ENCODE assay signal across 12 cellular contexts in genomic region chr1:174692313-174692712, GRCh38.
DNase-seq lines count a peak whose midpoint lies in the region; ATAC-seq and TF ChIP-seq lines count a peak whose summit lies in the region.
"Had no signal": no experiment of that assay in that cellular context is flagged by ENCODE, and none has a peak within 500 bp of the region (broad histone marks: within the 10 kb centered on the region; RNA-seq: fewer than 3 reads in every experiment).

No MANE protein-coding gene starts in this region.

- H4K20me1 ChIP-seq in IMR-90 (ENCODE audit: insufficient read depth, low read length): no peaks in the 10 kb centered on the region

- no peak overlapping the region for H2BK5ac ChIP-seq in IMR-90 (ENCODE audit: low read depth, low read length, poor library complexity, severe bottlenecking)

- CTCF ChIA-PET in IMR-90 (lab: Yijun Ruan, JAX): interaction anchor here (0.6 to 1.9 kb wide), 3 partner anchors 31 to 430 kb away, joined by 3 to 6 read pairs (median 3); no protein-coding TSS in a partner anchor

- H3K4me3 ChIP-seq in IMR-90 (ENCODE audit: insufficient read depth, low read depth, low read length) (no peak overlapping the region), brain microvascular endothelial cell (ENCODE audit: low read depth, low read length) (no peak overlapping the region)
- H3K4me3 ChIP-seq: smooth muscle cell, uterus had no signal

- no peak overlapping the region for H3K4me2 ChIP-seq in IMR-90 (ENCODE audit: low read depth, low read length)
- H3K4me2 ChIP-seq: smooth muscle cell had no signal

- no peak overlapping the region for H4K5ac ChIP-seq in IMR-90 (ENCODE audit: low read depth, low read length)

- H4K91ac ChIP-seq in IMR-90 (ENCODE audit: insufficient read depth, low read depth, low read length): no peak overlapping the region

- H3K9me1 ChIP-seq in IMR-90 (ENCODE audit: insufficient read depth, low read length): no peaks in the 10 kb centered on the region

- no peak overlapping the region for H2BK15ac ChIP-seq in IMR-90 (ENCODE audit: low read depth, low read length)

- no peak overlapping the region for H3K56ac ChIP-seq in IMR-90 (ENCODE audit: extremely low read depth, insufficient read depth, low read length)

- ATAC-seq in IMR-90 (ENCODE audit: low read depth) (peak; percentile 97), HG02852 (IDR thresholded peaks at IDR 0.05; ENCODE audit: unreplicated experiment) (no peak)
- ATAC-seq: natural killer cell treated with Interleukin-12 subunit alpha and Interleukin-12 subunit beta and Interleukin-15 and Interleukin-18, amount 100 ng/mL, for 72 hours had no signal

- in situ Hi-C loops in IMR-90 (cut with MboI; ENCODE audit: low sequenced_read_pairs) (no loop called here), brain microvascular endothelial cell (cut with HindIII; ENCODE audit: low pct_ligation_motif_present, low sequenced_read_pairs) (no loop called here), KBM-7 (cut with MboI; ENCODE audit: low pct_unique_long_range_greater_than_20kb, low sequenced_read_pairs) (no loop called here)

- no peak overlapping the region for H3K27ac ChIP-seq in IMR-90 (ENCODE audit: insufficient read depth, low read length)
- H3K27ac ChIP-seq in brain microvascular endothelial cell: no peak overlapping the region
- H3K27ac ChIP-seq: uterus had no signal

- H2BK20ac ChIP-seq in IMR-90 (ENCODE audit: low read depth, low read length): peak overlapping the region; percentile 14; the same call in 1 of the 2 replicates

- no peaks in the 10 kb centered on the region for H3K79me1 ChIP-seq in IMR-90 (ENCODE audit: low read depth in 1 of 2, low read length in 2 of 2)

- dilution Hi-C loops in IMR-90 (cut with HindIII; ENCODE audit: low sequenced_read_pairs, unreplicated experiment): no loop called here

- H3K4me1 ChIP-seq in IMR-90 (ENCODE audit: control insufficient read depth, insufficient read depth, low read length): no peaks in the 10 kb centered on the region
- H3K4me1 ChIP-seq: uterus had no signal

- no peak overlapping the region for H3K4ac ChIP-seq in IMR-90 (ENCODE audit: low read depth, low read length)

- H3K36me3 ChIP-seq in IMR-90 (ENCODE audit: control insufficient read depth, insufficient read depth, low read length) (no peaks in the 10 kb centered on the region), brain microvascular endothelial cell (replicated peaks) (no peaks in the 10 kb centered on the region)
- H3K36me3 ChIP-seq: uterus had no signal

- H4K8ac ChIP-seq in IMR-90 (ENCODE audit: low read depth in 2 of 2, low read length in 2 of 2): no peak overlapping the region

- H2BK120ac ChIP-seq in IMR-90 (ENCODE audit: low read depth, low read length): no peak overlapping the region

- BruUV-seq in IMR-90 (replicated peaks; lab: Mats Ljungman, UMichigan): no TSS peak

- WGBS in IMR-90 (ENCODE audit: extremely low coverage in 2 of 2, insufficient read length in 1 of 2), 2 experiments: no CpG with 5 or more reads among the region's 1 CpG

- H3K9me3 ChIP-seq in IMR-90 (ENCODE audit: control insufficient read depth, insufficient read depth, low read length): no peaks in the 10 kb centered on the region
- H3K9me3 ChIP-seq: uterus had no signal

- no peak for TF ChIP-seq POLR2A in IMR-90 (IDR thresholded peaks at IDR 0.05; ENCODE audit: low read depth, low read length)

- H3K9ac ChIP-seq in IMR-90 (ENCODE audit: low read depth, low read length): no peak overlapping the region

- no peak overlapping the region for H3K18ac ChIP-seq in IMR-90 (ENCODE audit: low read depth, low read length)

- H2AFZ ChIP-seq in IMR-90 (replicated peaks; ENCODE audit: low read length, poor library complexity): no peak overlapping the region

- peak; percentile 27; the same call in 1 of the 2 replicates for TF ChIP-seq CTCF in IMR-90 (conservative IDR thresholded peaks at IDR 0.05; ENCODE audit: low read depth, low read length)
- no peak for TF ChIP-seq CTCF in brain microvascular endothelial cell (IDR thresholded peaks at IDR 0.05; ENCODE audit: low read depth, low read length, missing control alignments)

- no peak for TF ChIP-seq RAD21 in IMR-90 (IDR thresholded peaks at IDR 0.05; ENCODE audit: low read length)

- POLR2A ChIA-PET in IMR-90 (lab: Charles Lee; ENCODE audit: unreplicated experiment): no interaction called here

- no peak overlapping the region for H2AK9ac ChIP-seq in IMR-90 (replicated peaks; ENCODE audit: low read depth, low read length, poor library complexity)

- H3K27me3 ChIP-seq in IMR-90 (ENCODE audit: control insufficient read depth, insufficient read depth, low read length) (no peaks in the 10 kb centered on the region), brain microvascular endothelial cell (replicated peaks) (no peaks in the 10 kb centered on the region)
- H3K27me3 ChIP-seq: uterus had no signal

- intact Hi-C loops in IMR-90 (cut with micrococcal nuclease): no loop called here

- no peak overlapping the region for H3K23ac ChIP-seq in IMR-90 (ENCODE audit: low read depth, low read length)

- H2AK5ac ChIP-seq in IMR-90 (ENCODE audit: low read depth, low read length): no peak overlapping the region

- no peak overlapping the region for H3K14ac ChIP-seq in IMR-90 (replicated peaks; ENCODE audit: low read depth, low read length)

- DNase-seq in AG20443 (ENCODE audit: low spot score): peak; percentile 30
- peak; percentile 68 for DNase-seq in IMR-90
- peak; percentile 57 for DNase-seq in brain microvascular endothelial cell
- peak; percentile 73 for DNase-seq in iris pigment epithelial cell (ENCODE audit: low read depth)
- DNase-seq in KBM-7: no peak
- no peak for DNase-seq in GM19240 (ENCODE audit: insufficient read length, low spot score)
- no peak for DNase-seq in SIG-M5 treated with dmso at 0.1 percent for 504 hours (lab: John Stamatoyannopoulos, UW; ENCODE audit: unreplicated experiment)
- DNase-seq: NCI-H345, uterus had no signal

TF ChIP-seq in IMR-90, 13 proteins besides CTCF, POLR2A, EP300 and RAD21:
- TF ChIP-seq MAZ (IDR thresholded peaks at IDR 0.05; ENCODE audit: borderline replicate concordance, low read depth, low read length) (peak; percentile 41; the same call in 1 of the 2 replicates), MAFK (IDR thresholded peaks at IDR 0.05; ENCODE audit: low read depth, low read length) (no peak), FOS (IDR thresholded peaks at IDR 0.05; ENCODE audit: low read depth, low read length) (no peak), CEBPB (IDR thresholded peaks at IDR 0.05; ENCODE audit: low read depth, low read length) (no peak), MXI1 (IDR thresholded peaks at IDR 0.05; ENCODE audit: borderline replicate concordance, low read depth, low read length) (no peak), NFE2L2 (IDR thresholded peaks at IDR 0.05; ENCODE audit: low read depth, low read length) (no peak)
- TF ChIP-seq, protein P1, sequence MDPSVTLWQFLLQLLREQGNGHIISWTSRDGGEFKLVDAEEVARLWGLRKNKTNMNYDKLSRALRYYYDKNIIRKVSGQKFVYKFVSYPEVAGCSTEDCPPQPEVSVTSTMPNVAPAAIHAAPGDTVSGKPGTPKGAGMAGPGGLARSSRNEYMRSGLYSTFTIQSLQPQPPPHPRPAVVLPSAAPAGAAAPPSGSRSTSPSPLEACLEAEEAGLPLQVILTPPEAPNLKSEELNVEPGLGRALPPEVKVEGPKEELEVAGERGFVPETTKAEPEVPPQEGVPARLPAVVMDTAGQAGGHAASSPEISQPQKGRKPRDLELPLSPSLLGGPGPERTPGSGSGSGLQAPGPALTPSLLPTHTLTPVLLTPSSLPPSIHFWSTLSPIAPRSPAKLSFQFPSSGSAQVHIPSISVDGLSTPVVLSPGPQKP (IDR thresholded peaks at IDR 0.05; ENCODE audit: borderline replicate concordance, low read depth, low read length): no peak

Comparison
In these comparisons a context has a peak if more than half of its experiments do, and no peak if none do; other contexts are left out.
1. DNase-seq: peak in AG20443 (single experiment), IMR-90 (single experiment), brain microvascular endothelial cell (single experiment) and iris pigment epithelial cell (single experiment); none in KBM-7 (single experiment), GM19240 (single experiment) and SIG-M5 treated with dmso at 0.1 percent for 504 hours (single experiment).